ENCODE assay signal across 8 cellular contexts in the genomic region with DNA sequence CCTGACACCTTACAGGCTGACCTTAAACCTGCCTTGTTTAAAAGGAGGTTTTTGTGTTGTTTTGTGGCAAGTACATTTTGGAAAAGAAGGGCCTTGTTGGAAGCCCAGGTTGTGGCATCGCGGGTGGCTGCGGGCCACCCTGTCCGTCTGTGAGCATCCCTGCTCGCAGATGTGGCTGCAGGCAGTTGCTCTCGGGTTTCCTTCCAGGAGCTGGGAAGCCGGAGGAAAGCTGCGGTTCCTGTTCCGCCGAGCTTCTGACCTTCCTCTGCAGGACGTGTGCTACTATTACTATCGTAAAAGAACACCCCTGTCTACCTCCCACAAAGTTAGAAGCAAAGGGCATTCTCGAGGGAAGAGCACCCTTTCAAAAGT. TPM values are rescaled to one million over a fixed set of nuclear protein-coding genes. Genes with fewer than 3 reads are reported as not detected.
DNase-seq lines count a peak whose midpoint lies in the region; ATAC-seq and TF ChIP-seq lines count a peak whose summit lies in the region.

No MANE protein-coding gene starts in this region.

- H3K9me3 ChIP-seq in CD4-positive, alpha-beta T cell (ENCODE audit: control insufficient read depth, low read length): no peaks in the 10 kb centered on the region
- peaks cover 19% of the 10 kb centered on the region for H3K9me3 ChIP-seq in HUES64 (ENCODE audit: insufficient read depth, low read depth, low read length)
- no peaks in the 10 kb centered on the region for H3K9me3 ChIP-seq in osteoblast (ENCODE audit: low read depth, low read length)

- 2% methylated on average over 13 of the region's 13 CpGs for WGBS in HUES64

- H3K27me3 ChIP-seq in CD4-positive, alpha-beta T cell (ENCODE audit: control insufficient read depth, insufficient read depth, low read length): no peaks in the 10 kb centered on the region
- H3K27me3 ChIP-seq in HUES64 (ENCODE audit: insufficient read depth, low read length) (no peaks in the 10 kb centered on the region), osteoblast (ENCODE audit: insufficient read depth, low read length) (no peaks in the 10 kb centered on the region)

- H3K27ac ChIP-seq in CD4-positive, alpha-beta T cell (ENCODE audit: low read depth, low read length): peak overlapping the region; percentile 51
- peak overlapping the region; percentile 68 for H3K27ac ChIP-seq in HUES64 (ENCODE audit: low read depth, low read length)
- H3K27ac ChIP-seq in osteoblast (ENCODE audit: low read depth, low read length): peak overlapping the region; percentile 67

- H3K27ac Mint-ChIP-seq in CD4-positive, alpha-beta T cell: peak overlapping the region; percentile 92
- H3K27ac Mint-ChIP-seq in activated T-helper 1 cell treated with anti-CD3 and anti-CD28 coated beads, Interleukin-12 subunit alpha, Interleukin-12 subunit beta, Interleukin-2, Interleukin-4 antibody, amounts not matched to agents 30 ng/mL and 10 ng/mL and 1 ng/mL, durations not matched to agents 14 hours and 24 hours and 36 hours: peak overlapping the region; percentile 94
- peak overlapping the region; percentile 95 for H3K27ac Mint-ChIP-seq in glutamatergic neuron (ENCODE audit: unreplicated experiment)

- peaks cover 2% of the 10 kb centered on the region for H4K20me1 ChIP-seq in osteoblast (ENCODE audit: insufficient read depth, low read length)

- H3K9ac ChIP-seq in HUES64 (ENCODE audit: low read depth, low read length): peak overlapping the region; percentile 88

- POLR2A ChIA-PET in CD4-positive, alpha-beta T cell (lab: Charles Lee): interaction anchor here (2.1 kb wide), 1 partner anchor 490 kb away, joined by 5 read pairs; a partner anchor contains a TSS

- H3K4me3 Mint-ChIP-seq in CD4-positive, alpha-beta T cell: peak overlapping the region; percentile 94
- H3K4me3 Mint-ChIP-seq in activated T-helper 1 cell treated with anti-CD3 and anti-CD28 coated beads, Interleukin-12 subunit alpha, Interleukin-12 subunit beta, Interleukin-2, Interleukin-4 antibody, amounts not matched to agents 30 ng/mL and 10 ng/mL and 1 ng/mL, durations not matched to agents 14 hours and 24 hours and 36 hours: peak overlapping the region; percentile 94
- H3K4me3 Mint-ChIP-seq in glutamatergic neuron (ENCODE audit: unreplicated experiment): peak overlapping the region; percentile 91

- peaks cover 12% of the 10 kb centered on the region; the same call in 1 of the 2 replicates for H3K36me3 ChIP-seq in HUES64 (ENCODE audit: insufficient read depth, low read length)
- peaks cover 9% of the 10 kb centered on the region for H3K36me3 ChIP-seq in osteoblast (ENCODE audit: insufficient read depth, low read length)

- H3K79me2 ChIP-seq in osteoblast (ENCODE audit: insufficient read depth, low read length): peaks cover 60% of the 10 kb centered on the region

- peaks cover 33% of the 10 kb centered on the region for H3K4me1 ChIP-seq in HUES64 (ENCODE audit: insufficient read depth, low read length)
- H3K4me1 ChIP-seq in osteoblast (ENCODE audit: insufficient read depth, low read length): peaks cover 20% of the 10 kb centered on the region

- no peaks in the 10 kb centered on the region for H3K27me3 Mint-ChIP-seq in CD4-positive, alpha-beta T cell
- peaks cover 14% of the 10 kb centered on the region for H3K27me3 Mint-ChIP-seq in activated T-helper 1 cell treated with anti-CD3 and anti-CD28 coated beads, Interleukin-12 subunit alpha, Interleukin-12 subunit beta, Interleukin-2, Interleukin-4 antibody, amounts not matched to agents 30 ng/mL and 10 ng/mL and 1 ng/mL, durations not matched to agents 14 hours and 24 hours and 36 hours (ENCODE audit: insufficient read depth)
- no peaks in the 10 kb centered on the region for H3K27me3 Mint-ChIP-seq in glutamatergic neuron (ENCODE audit: unreplicated experiment)

- peaks cover 38% of the 10 kb centered on the region for H3K36me3 Mint-ChIP-seq in CD4-positive, alpha-beta T cell (ENCODE audit: low read depth)
- peaks cover 13% of the 10 kb centered on the region for H3K36me3 Mint-ChIP-seq in activated T-helper 1 cell treated with anti-CD3 and anti-CD28 coated beads, Interleukin-12 subunit alpha, Interleukin-12 subunit beta, Interleukin-2, Interleukin-4 antibody, amounts not matched to agents 30 ng/mL and 10 ng/mL and 1 ng/mL, durations not matched to agents 14 hours and 24 hours and 36 hours (ENCODE audit: low read depth)
- H3K36me3 Mint-ChIP-seq in glutamatergic neuron (ENCODE audit: unreplicated experiment): no peaks in the 10 kb centered on the region

- DNase-seq in CD4-positive, alpha-beta T cell: peak in 2 of 10 experiments; percentile 4 to 5
- no peak for DNase-seq in activated T-helper 1 cell treated with anti-CD3 and anti-CD28 coated beads, Interleukin-12 subunit alpha, Interleukin-12 subunit beta, Interleukin-2, Interleukin-4 antibody, amounts not matched to agents 30 ng/mL and 10 ng/mL and 1 ng/mL, durations not matched to agents 14 hours and 24 hours and 36 hours (ENCODE audit: low spot score)
- DNase-seq in glutamatergic neuron (peak; percentile 64), osteoblast (ENCODE audit: insufficient read length, low spot score, missing footprints) (peak; percentile 74), NCI-H446 treated with DMSO at 0.1 percent for 48 hours (lab: John Stamatoyannopoulos, UW) (no peak), DMS114 treated with DMSO at 0.1 percent for 48 hours (lab: John Stamatoyannopoulos, UW; ENCODE audit: unreplicated experiment) (no peak)

- peak overlapping the region; percentile 83 for H2AFZ ChIP-seq in osteoblast (ENCODE audit: low read length)

- H3K9me3 Mint-ChIP-seq in CD4-positive, alpha-beta T cell: no peaks in the 10 kb centered on the region
- peaks cover 8% of the 10 kb centered on the region for H3K9me3 Mint-ChIP-seq in activated T-helper 1 cell treated with anti-CD3 and anti-CD28 coated beads, Interleukin-12 subunit alpha, Interleukin-12 subunit beta, Interleukin-2, Interleukin-4 antibody, amounts not matched to agents 30 ng/mL and 10 ng/mL and 1 ng/mL, durations not matched to agents 14 hours and 24 hours and 36 hours
- H3K9me3 Mint-ChIP-seq in glutamatergic neuron (ENCODE audit: unreplicated experiment): no peaks in the 10 kb centered on the region

- H3K4me1 Mint-ChIP-seq in CD4-positive, alpha-beta T cell (ENCODE audit: low read depth): peaks cover 57% of the 10 kb centered on the region
- peaks cover 42% of the 10 kb centered on the region for H3K4me1 Mint-ChIP-seq in activated T-helper 1 cell treated with anti-CD3 and anti-CD28 coated beads, Interleukin-12 subunit alpha, Interleukin-12 subunit beta, Interleukin-2, Interleukin-4 antibody, amounts not matched to agents 30 ng/mL and 10 ng/mL and 1 ng/mL, durations not matched to agents 14 hours and 24 hours and 36 hours (ENCODE audit: low read depth)
- H3K4me1 Mint-ChIP-seq in glutamatergic neuron (ENCODE audit: low read depth, unreplicated experiment): peaks cover 11% of the 10 kb centered on the region

- H3K4me3 ChIP-seq in HUES64 (ENCODE audit: low read length) (peak overlapping the region; percentile 70), osteoblast (ENCODE audit: insufficient read depth, low read length) (peak overlapping the region; percentile 86)

- intact Hi-C loops in CD4-positive, alpha-beta T cell (cut with DNase I, micrococcal nuclease): loop anchor here (5.0 to 10.0 kb wide), 3 partner anchors 191 to 531 kb away; a partner anchor contains a TSS
- intact Hi-C loops in activated T-helper 1 cell treated with anti-CD3 and anti-CD28 coated beads, Interleukin-12 subunit alpha, Interleukin-12 subunit beta, Interleukin-2, Interleukin-4 antibody, amounts not matched to agents 30 ng/mL and 10 ng/mL and 1 ng/mL, durations not matched to agents 14 hours and 24 hours and 36 hours (cut with micrococcal nuclease): loop anchor here (1.0 to 10.0 kb wide), 8 partner anchors 46 to 671 kb away; a partner anchor contains a TSS

- CTCF ChIA-PET in CD4-positive, alpha-beta T cell (lab: Charles Lee): interaction anchor here (0.9 kb wide), 1 partner anchor 523 kb away, joined by 3 read pairs; no protein-coding TSS in a partner anchor

- peak overlapping the region; percentile 92 for H3K4me2 ChIP-seq in osteoblast (ENCODE audit: insufficient read depth, low read length)

- no peak for ATAC-seq in CD4-positive, alpha-beta T cell (ENCODE audit: poor library complexity)
- ATAC-seq in GM19035 (IDR thresholded peaks at IDR 0.05; ENCODE audit: unreplicated experiment): peak; percentile 2

- peak; percentile 12 for TF ChIP-seq CTCF in CD4-positive, alpha-beta T cell (IDR thresholded peaks at IDR 0.05)
- TF ChIP-seq CTCF in glutamatergic neuron (IDR thresholded peaks at IDR 0.05; ENCODE audit: partially characterized antibody, unreplicated experiment) (no peak), osteoblast (IDR thresholded peaks at IDR 0.05; ENCODE audit: extremely low read depth, low read depth, low read length) (no peak)

RNA-seq across cellular contexts. Expression of a gene that starts 0.8 kb away (rescaled TPM):
- 10 to 100 TPM; 46.9 to 51.8 TPM for total RNA-seq in CD4-positive, alpha-beta T cell
- polyA plus RNA-seq in HUES64 (2013, experiment 1 of 2): 75.7 TPM
- 87.2 TPM for polyA plus RNA-seq in HUES64 (2013, experiment 2 of 2)
- 69.9 and 74.9 TPM in 2 replicates for total RNA-seq in activated T-helper 1 cell treated with anti-CD3 and anti-CD28 coated beads, Interleukin-12 subunit alpha, Interleukin-12 subunit beta, Interleukin-2, Interleukin-4 antibody, amounts not matched to agents 30 ng/mL and 10 ng/mL and 1 ng/mL, durations not matched to agents 14 hours and 24 hours and 36 hours
- total RNA-seq in glutamatergic neuron (ENCODE audit: unreplicated experiment) (108 TPM), osteoblast (81.9 and 101 TPM in 2 replicates)

RNA-seq across cellular contexts. Expression of a gene that starts 53.3 kb away (rescaled TPM):
- total RNA-seq in CD4-positive, alpha-beta T cell: not detected
- not detected for polyA plus RNA-seq in HUES64 (2013, experiment 1 of 2)
- polyA plus RNA-seq in HUES64 (2013, experiment 2 of 2): not detected
- total RNA-seq in activated T-helper 1 cell treated with anti-CD3 and anti-CD28 coated beads, Interleukin-12 subunit alpha, Interleukin-12 subunit beta, Interleukin-2, Interleukin-4 antibody, amounts not matched to agents 30 ng/mL and 10 ng/mL and 1 ng/mL, durations not matched to agents 14 hours and 24 hours and 36 hours: not detected in 2 replicates
- total RNA-seq in glutamatergic neuron (ENCODE audit: unreplicated experiment): not detected
- 0.88 and 1.1 TPM in 2 replicates for total RNA-seq in osteoblast

Comparison
In these comparisons a context has a peak if more than half of its experiments do, and no peak if none do; other contexts are left out.
1. DNase-seq: peak in glutamatergic neuron (single experiment) and osteoblast (single experiment); none in activated T-helper 1 cell treated with anti-CD3 and anti-CD28 coated beads, Interleukin-12 subunit alpha, Interleukin-12 subunit beta, Interleukin-2, Interleukin-4 antibody, amounts not matched to agents 30 ng/mL and 10 ng/mL and 1 ng/mL, durations not matched to agents 14 hours and 24 hours and 36 hours (single experiment), NCI-H446 treated with DMSO at 0.1 percent for 48 hours (single experiment) and DMS114 treated with DMSO at 0.1 percent for 48 hours (single experiment).
2. Peak in every context shown above with its lines, with median percentiles within 50 percentile points of each other: H3K27ac ChIP-seq, H3K27ac Mint-ChIP-seq and H3K4me3 Mint-ChIP-seq.